1 cellular context compared by ENCODE assay signal in the genomic region with DNA sequence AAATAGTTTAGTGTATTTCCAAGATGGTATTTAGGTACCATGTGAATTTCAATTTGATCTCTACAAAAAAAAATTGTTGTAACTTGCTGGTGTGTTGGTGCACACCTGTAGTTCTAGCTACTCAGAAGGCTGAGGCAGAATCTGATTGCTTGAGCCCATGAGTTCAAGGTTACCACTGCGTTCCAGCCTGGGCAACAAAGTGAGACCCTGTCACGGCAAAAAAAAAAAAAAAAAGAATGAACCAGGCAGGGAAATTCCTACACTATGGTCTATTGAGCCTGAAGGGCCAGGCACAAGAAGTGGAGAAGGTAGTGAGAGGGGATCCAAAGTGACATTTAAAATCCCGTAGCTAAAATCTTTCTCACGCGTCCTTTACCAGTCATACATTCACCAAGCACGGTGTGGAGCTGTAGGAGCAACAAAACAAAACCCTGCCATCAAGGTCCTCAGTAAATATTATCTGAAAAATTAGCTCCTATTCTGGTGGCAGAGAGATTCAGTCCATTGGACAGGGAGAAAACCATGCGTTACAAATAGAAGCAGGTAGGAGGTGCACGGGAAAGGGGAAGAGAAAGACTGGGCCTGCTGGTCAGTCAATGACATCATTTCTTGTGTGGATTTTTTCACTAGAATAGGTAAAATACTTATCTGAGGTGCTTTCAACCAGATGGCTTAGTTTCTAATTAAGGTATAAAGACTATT.
TF ChIP-seq lines count a peak whose summit lies in the region.

No MANE protein-coding gene starts in this region.

TF ChIP-seq in GM12878, 131 proteins besides CTCF, POLR2A, EP300 and RAD21 (continued from another document):
- TF ChIP-seq ZNF592 (IDR thresholded peaks at IDR 0.05) (no peak), STAT1 (conservative IDR thresholded peaks at IDR 0.05) (no peak), MEF2A (IDR thresholded peaks at IDR 0.05; ENCODE audit: insufficient read depth, low read depth, low read length) (no peak; the same call in 1 of the 2 replicates), BCLAF1 (IDR thresholded peaks at IDR 0.05) (no peak), TAF1 (IDR thresholded peaks at IDR 0.05; ENCODE audit: borderline replicate concordance, low read depth, low read length) (no peak), ZNF622 (IDR thresholded peaks at IDR 0.05) (no peak), ZZZ3 (IDR thresholded peaks at IDR 0.05; ENCODE audit: control insufficient read depth, insufficient read length, low read depth) (no peak), IKZF2 (IDR thresholded peaks at IDR 0.05) (0 out of 4 replicates have a peak, but pooled peaks have one; percentile 13 to 33), TCF12 (IDR thresholded peaks at IDR 0.05; ENCODE audit: low read depth, low read length) (no peak), SUZ12 (IDR thresholded peaks at IDR 0.05; ENCODE audit: unreplicated experiment) (no peak), MTA2 (IDR thresholded peaks at IDR 0.05; ENCODE audit: low read depth) (peak; percentile 34; the same call in 1 of the 2 replicates), CREM (IDR thresholded peaks at IDR 0.05; ENCODE audit: low read depth) (peak; percentile 26; the same call in 1 of the 2 replicates), POLR2AphosphoS5 (IDR thresholded peaks at IDR 0.05; ENCODE audit: low read length) (no peak), TCF7 (IDR thresholded peaks at IDR 0.05; ENCODE audit: borderline replicate concordance) (no peak), PAX8 (IDR thresholded peaks at IDR 0.05) (no peak), KAT2A (conservative IDR thresholded peaks at IDR 0.05; ENCODE audit: control insufficient read depth, low read depth, low read length) (no peak), TBL1XR1 (IDR thresholded peaks at IDR 0.05; ENCODE audit: low read depth, low read length) (no peak), ATF7 (IDR thresholded peaks at IDR 0.05; ENCODE audit: low read depth) (peak; percentile 97), GATAD2B (conservative IDR thresholded peaks at IDR 0.05; ENCODE audit: low read depth) (no peak), BCL3 (IDR thresholded peaks at IDR 0.05; ENCODE audit: borderline replicate concordance, insufficient read depth, low read depth, low read length, poor library complexity, severe bottlenecking) (no peak)
- TF ChIP-seq, protein P1, sequence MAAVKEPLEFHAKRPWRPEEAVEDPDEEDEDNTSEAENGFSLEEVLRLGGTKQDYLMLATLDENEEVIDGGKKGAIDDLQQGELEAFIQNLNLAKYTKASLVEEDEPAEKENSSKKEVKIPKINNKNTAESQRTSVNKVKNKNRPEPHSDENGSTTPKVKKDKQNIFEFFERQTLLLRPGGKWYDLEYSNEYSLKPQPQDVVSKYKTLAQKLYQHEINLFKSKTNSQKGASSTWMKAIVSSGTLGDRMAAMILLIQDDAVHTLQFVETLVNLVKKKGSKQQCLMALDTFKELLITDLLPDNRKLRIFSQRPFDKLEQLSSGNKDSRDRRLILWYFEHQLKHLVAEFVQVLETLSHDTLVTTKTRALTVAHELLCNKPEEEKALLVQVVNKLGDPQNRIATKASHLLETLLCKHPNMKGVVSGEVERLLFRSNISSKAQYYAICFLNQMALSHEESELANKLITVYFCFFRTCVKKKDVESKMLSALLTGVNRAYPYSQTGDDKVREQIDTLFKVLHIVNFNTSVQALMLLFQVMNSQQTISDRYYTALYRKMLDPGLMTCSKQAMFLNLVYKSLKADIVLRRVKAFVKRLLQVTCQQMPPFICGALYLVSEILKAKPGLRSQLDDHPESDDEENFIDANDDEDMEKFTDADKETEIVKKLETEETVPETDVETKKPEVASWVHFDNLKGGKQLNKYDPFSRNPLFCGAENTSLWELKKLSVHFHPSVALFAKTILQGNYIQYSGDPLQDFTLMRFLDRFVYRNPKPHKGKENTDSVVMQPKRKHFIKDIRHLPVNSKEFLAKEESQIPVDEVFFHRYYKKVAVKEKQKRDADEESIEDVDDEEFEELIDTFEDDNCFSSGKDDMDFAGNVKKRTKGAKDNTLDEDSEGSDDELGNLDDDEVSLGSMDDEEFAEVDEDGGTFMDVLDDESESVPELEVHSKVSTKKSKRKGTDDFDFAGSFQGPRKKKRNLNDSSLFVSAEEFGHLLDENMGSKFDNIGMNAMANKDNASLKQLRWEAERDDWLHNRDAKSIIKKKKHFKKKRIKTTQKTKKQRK (IDR thresholded peaks at IDR 0.05; ENCODE audit: low read depth, low read length) = no peak
- TF ChIP-seq, protein P2, sequence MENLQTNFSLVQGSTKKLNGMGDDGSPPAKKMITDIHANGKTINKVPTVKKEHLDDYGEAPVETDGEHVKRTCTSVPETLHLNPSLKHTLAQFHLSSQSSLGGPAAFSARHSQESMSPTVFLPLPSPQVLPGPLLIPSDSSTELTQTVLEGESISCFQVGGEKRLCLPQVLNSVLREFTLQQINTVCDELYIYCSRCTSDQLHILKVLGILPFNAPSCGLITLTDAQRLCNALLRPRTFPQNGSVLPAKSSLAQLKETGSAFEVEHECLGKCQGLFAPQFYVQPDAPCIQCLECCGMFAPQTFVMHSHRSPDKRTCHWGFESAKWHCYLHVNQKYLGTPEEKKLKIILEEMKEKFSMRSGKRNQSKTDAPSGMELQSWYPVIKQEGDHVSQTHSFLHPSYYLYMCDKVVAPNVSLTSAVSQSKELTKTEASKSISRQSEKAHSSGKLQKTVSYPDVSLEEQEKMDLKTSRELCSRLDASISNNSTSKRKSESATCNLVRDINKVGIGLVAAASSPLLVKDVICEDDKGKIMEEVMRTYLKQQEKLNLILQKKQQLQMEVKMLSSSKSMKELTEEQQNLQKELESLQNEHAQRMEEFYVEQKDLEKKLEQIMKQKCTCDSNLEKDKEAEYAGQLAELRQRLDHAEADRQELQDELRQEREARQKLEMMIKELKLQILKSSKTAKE (IDR thresholded peaks at IDR 0.05; ENCODE audit: low read depth, poor library complexity, severe bottlenecking) = no peak
- TF ChIP-seq, protein P3, sequence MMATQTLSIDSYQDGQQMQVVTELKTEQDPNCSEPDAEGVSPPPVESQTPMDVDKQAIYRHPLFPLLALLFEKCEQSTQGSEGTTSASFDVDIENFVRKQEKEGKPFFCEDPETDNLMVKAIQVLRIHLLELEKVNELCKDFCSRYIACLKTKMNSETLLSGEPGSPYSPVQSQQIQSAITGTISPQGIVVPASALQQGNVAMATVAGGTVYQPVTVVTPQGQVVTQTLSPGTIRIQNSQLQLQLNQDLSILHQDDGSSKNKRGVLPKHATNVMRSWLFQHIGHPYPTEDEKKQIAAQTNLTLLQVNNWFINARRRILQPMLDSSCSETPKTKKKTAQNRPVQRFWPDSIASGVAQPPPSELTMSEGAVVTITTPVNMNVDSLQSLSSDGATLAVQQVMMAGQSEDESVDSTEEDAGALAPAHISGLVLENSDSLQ (IDR thresholded peaks at IDR 0.05) = no peak
- TF ChIP-seq, protein P4, sequence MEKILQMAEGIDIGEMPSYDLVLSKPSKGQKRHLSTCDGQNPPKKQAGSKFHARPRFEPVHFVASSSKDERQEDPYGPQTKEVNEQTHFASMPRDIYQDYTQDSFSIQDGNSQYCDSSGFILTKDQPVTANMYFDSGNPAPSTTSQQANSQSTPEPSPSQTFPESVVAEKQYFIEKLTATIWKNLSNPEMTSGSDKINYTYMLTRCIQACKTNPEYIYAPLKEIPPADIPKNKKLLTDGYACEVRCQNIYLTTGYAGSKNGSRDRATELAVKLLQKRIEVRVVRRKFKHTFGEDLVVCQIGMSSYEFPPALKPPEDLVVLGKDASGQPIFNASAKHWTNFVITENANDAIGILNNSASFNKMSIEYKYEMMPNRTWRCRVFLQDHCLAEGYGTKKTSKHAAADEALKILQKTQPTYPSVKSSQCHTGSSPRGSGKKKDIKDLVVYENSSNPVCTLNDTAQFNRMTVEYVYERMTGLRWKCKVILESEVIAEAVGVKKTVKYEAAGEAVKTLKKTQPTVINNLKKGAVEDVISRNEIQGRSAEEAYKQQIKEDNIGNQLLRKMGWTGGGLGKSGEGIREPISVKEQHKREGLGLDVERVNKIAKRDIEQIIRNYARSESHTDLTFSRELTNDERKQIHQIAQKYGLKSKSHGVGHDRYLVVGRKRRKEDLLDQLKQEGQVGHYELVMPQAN (conservative IDR thresholded peaks at IDR 0.05) = no peak
